Comparison of ENCODE assay signal across 18 cellular contexts in genomic region chr1:169111472-169111871, GRCh38. TPM values are rescaled to one million over a fixed set of nuclear protein-coding genes. Genes with fewer than 3 reads are reported as not detected.
A peak's percentile ranks its signal among the peaks of the same experiment; 100 is the strongest.
DNase-seq lines count a peak whose midpoint lies in the region; ATAC-seq, FAIRE-seq and TF ChIP-seq lines count a peak whose summit lies in the region.
"Had no signal": no experiment of that assay in that cellular context is flagged by ENCODE, and none has a peak within 500 bp of the region (broad histone marks: within the 10 kb centered on the region; RNA-seq: fewer than 3 reads in every experiment).

No MANE protein-coding gene starts in this region.

- H3K27me3 Mint-ChIP-seq in osteocyte (ENCODE audit: unreplicated experiment), result no peaks in the 10 kb centered on the region

- H3K4me1 Mint-ChIP-seq in osteocyte (ENCODE audit: unreplicated experiment), result peaks cover 78% of the 10 kb centered on the region

- H3K4me3 Mint-ChIP-seq in osteocyte (ENCODE audit: unreplicated experiment), result no peak overlapping the region
- H3K4me3 Mint-ChIP-seq: activated CD4-positive, alpha-beta T cell treated with anti-CD3 and anti-CD28 coated beads, Interleukin-2, amount 10 ng/mL, durations not matched to agents 7 days and 5 days; activated T-cell treated with anti-CD3 and anti-CD28 coated beads, Interleukin-2, amount 50 U/mL, for 4 hours; neural crest cell had no signal

- no peak; the same call in 2 of the 3 replicates for TF ChIP-seq CTCF in A549 (IDR thresholded peaks at IDR 0.05)
- TF ChIP-seq CTCF in RWPE1 (conservative IDR thresholded peaks at IDR 0.05; ENCODE audit: low read depth), result no peak
- TF ChIP-seq CTCF in epithelial cell of proximal tubule (conservative IDR thresholded peaks at IDR 0.05; ENCODE audit: low read depth, low read length), result peak; percentile 20
- peak; percentile 20 for TF ChIP-seq CTCF in osteocyte (IDR thresholded peaks at IDR 0.05)

- no peaks in the 10 kb centered on the region for H4K20me1 ChIP-seq in GM23248 (ENCODE audit: insufficient read depth)

- DNase-seq in A549 (ENCODE audit: low read depth in 1 of 2, low spot score in 1 of 2), result no peak
- no peak for DNase-seq in RWPE1 (ENCODE audit: low spot score)
- DNase-seq in epithelial cell of proximal tubule (ENCODE audit: low read depth), result no peak
- DNase-seq in osteocyte (ENCODE audit: extremely low spot score, unreplicated experiment), result no peak
- DNase-seq in NCI-H226, result no peak
- no peak for DNase-seq in GM23248
- no peak for DNase-seq in NCI-H1092 (lab: John Stamatoyannopoulos, UW)
- DNase-seq: activated CD4-positive, alpha-beta T cell treated with anti-CD3 and anti-CD28 coated beads, Interleukin-2, amount 10 ng/mL, durations not matched to agents 7 days and 5 days; activated T-cell treated with anti-CD3 and anti-CD28 coated beads, Interleukin-2, amount 50 U/mL, for 4 hours; effector memory CD4-positive, alpha-beta T cell; NCI-H146; NCI-H526 had no signal

- POLR2A ChIA-PET in A549 (lab: Yijun Ruan, JAX), result interaction anchor here (1.2 to 4.4 kb wide), 2 partner anchors 8 to 51 kb away, joined by 5 to 42 read pairs; no protein-coding TSS in a partner anchor
- POLR2A ChIA-PET in RWPE1 (lab: Yijun Ruan, JAX; ENCODE audit: low non-redundant PET), result no interaction called here

- WGBS in A549 (ENCODE audit: missing lambda C conversion rate), result 20% methylated on average over 6 of the region's 6 CpGs
- 97 to 98% methylated on average over 6 of the region's 6 CpGs for WGBS in GM23248 (ENCODE audit: low coverage in 1 of 2, low lambda C conversion rate in 2 of 2, missing lambda C conversion rate in 2 of 2), 2 experiments

- no peak for FAIRE-seq in A549 (lab: Jason Lieb, UNC)
- FAIRE-seq: H54, keratinocyte had no signal

- H3F3A ChIP-seq in GM23248 (ENCODE audit: insufficient read depth), result peaks cover 3% of the 10 kb centered on the region; the same call in 1 of the 2 replicates

- no peak for ATAC-seq in A549
- no peak for ATAC-seq in GM19035 (IDR thresholded peaks at IDR 0.05; ENCODE audit: unreplicated experiment)
- ATAC-seq: activated T-cell treated with anti-CD3 and anti-CD28 coated beads, Interleukin-2, amount 50 U/mL, for 4 hours had no signal

- TF ChIP-seq EP300 in A549 (IDR thresholded peaks at IDR 0.05), result no peak

- H3K79me2 ChIP-seq in GM23248 (ENCODE audit: insufficient read depth), result peaks cover 45% of the 10 kb centered on the region

- H3K9me3 Mint-ChIP-seq in osteocyte (ENCODE audit: unreplicated experiment), result no peaks in the 10 kb centered on the region
- H3K9me3 Mint-ChIP-seq: activated CD4-positive, alpha-beta T cell treated with anti-CD3 and anti-CD28 coated beads, Interleukin-2, amount 10 ng/mL, durations not matched to agents 7 days and 5 days; activated T-cell treated with anti-CD3 and anti-CD28 coated beads, Interleukin-2, amount 50 U/mL, for 4 hours; neural crest cell had no signal

- H3K4me1 ChIP-seq in A549, result peaks cover 60% of the 10 kb centered on the region
- peaks cover 50% of the 10 kb centered on the region for H3K4me1 ChIP-seq in GM23248 (ENCODE audit: insufficient read depth)

- peak; percentile 10 to 18; a peak in 1 of 5 replicates for TF ChIP-seq RAD21 in A549 (conservative IDR thresholded peaks at IDR 0.05 in 1 of 2, IDR thresholded peaks at IDR 0.05 in 1 of 2)

- H3K36me3 Mint-ChIP-seq in osteocyte (ENCODE audit: unreplicated experiment), result peaks cover 20% of the 10 kb centered on the region

- H3K27ac ChIP-seq in A549, result peak overlapping the region; percentile 96 to 98
- peak overlapping the region; percentile 61 for H3K27ac ChIP-seq in RWPE1
- no peak overlapping the region for H3K27ac ChIP-seq in GM23248
- H3K27ac ChIP-seq: KMS-11, suprapubic skin had no signal

- peak overlapping the region; percentile 92 for H3K4me3 ChIP-seq in A549
- peak overlapping the region; percentile 77 for H3K4me3 ChIP-seq in epithelial cell of proximal tubule (ENCODE audit: low read depth, low read length)
- H3K4me3 ChIP-seq in GM23248, result no peak overlapping the region

- no peaks in the 10 kb centered on the region for H3K27me3 ChIP-seq in GM23248 (replicated peaks; ENCODE audit: insufficient read depth)
- H3K27me3 ChIP-seq: suprapubic skin had no signal

- no peak for TF ChIP-seq POLR2A in A549 (IDR thresholded peaks at IDR 0.05; ENCODE audit: low read length)

- H3K9me3 ChIP-seq in A549 (no peaks in the 10 kb centered on the region), GM23248 (ENCODE audit: low read depth) (no peaks in the 10 kb centered on the region)
- H3K9me3 ChIP-seq: suprapubic skin had no signal

- no peak overlapping the region for H2AFZ ChIP-seq in GM23248

- CTCF ChIA-PET in A549 (lab: Yijun Ruan, JAX) (interaction anchor here (0.6 to 3.7 kb wide), 9 partner anchors 9 to 672 kb away, joined by 3 to 20 read pairs (median 4); no protein-coding TSS in a partner anchor), RWPE1 (lab: Yijun Ruan, JAX) (interaction anchor here (0.6 to 1.0 kb wide), 4 partner anchors 22 to 277 kb away, joined by 3 to 4 read pairs (median 3); no protein-coding TSS in a partner anchor)

- H3K9ac ChIP-seq in GM23248, result no peak overlapping the region
- H3K9ac ChIP-seq: KMS-11 had no signal

- no peaks in the 10 kb centered on the region for H3K9me2 ChIP-seq in GM23248 (ENCODE audit: insufficient read depth)

- H3K36me3 ChIP-seq in GM23248 (ENCODE audit: low read depth), result peaks cover 4% of the 10 kb centered on the region; the same call in 1 of the 2 replicates
- H3K36me3 ChIP-seq: suprapubic skin had no signal

- peak overlapping the region; percentile 89 for H3K27ac Mint-ChIP-seq in osteocyte (ENCODE audit: unreplicated experiment)
- H3K27ac Mint-ChIP-seq: activated CD4-positive, alpha-beta T cell treated with anti-CD3 and anti-CD28 coated beads, Interleukin-2, amount 10 ng/mL, durations not matched to agents 7 days and 5 days had no signal

- H3K4me2 ChIP-seq in A549, result peak overlapping the region; percentile 98
- H3K4me2 ChIP-seq in GM23248 (ENCODE audit: unreplicated experiment), result no peak overlapping the region
- H3K4me2 ChIP-seq: KMS-11 had no signal

- in situ Hi-C loops in GM23248 (cut with MboI), result loop anchor here (25.0 kb wide), 1 partner anchor 674 kb away; no protein-coding TSS in a partner anchor

TF ChIP-seq in A549, 52 proteins besides CTCF, POLR2A, EP300 and RAD21:
- TF ChIP-seq JUN (IDR thresholded peaks at IDR 0.05) (no peak), MAX (IDR thresholded peaks at IDR 0.05) (no peak), E2F6 (IDR thresholded peaks at IDR 0.05; ENCODE audit: borderline replicate concordance, low read depth) (no peak), CHD2 (IDR thresholded peaks at IDR 0.05; ENCODE audit: low read length, partially characterized antibody) (no peak), EHF (CRISPR knock-in tag; IDR thresholded peaks at IDR 0.05) (no peak), HOXA7 (CRISPR knock-in tag; IDR thresholded peaks at IDR 0.05) (no peak)

RNA-seq across cellular contexts. Expression of gene ATP1B1, which starts 5.0 kb away (rescaled TPM):
- polyA plus RNA-seq in A549 (2011; rRNA removed) (323 and 377 TPM in 2 replicates), A549 (2017; fragmentation: RNase III; extraction: RNeasy Plus Mini Kit Qiagen cat#74134 plus additional on column Dnase treatment) (215 to 313 TPM (median 303 TPM) in 3 replicates), GM23248 (2016; fragmentation: Nextera tagmentation; extraction: Ambion mirVana) (15.2 and 16.1 TPM in 2 replicates)
- 74.7 and 88.8 TPM in 2 replicates for polyA plus RNA-seq in A549 (2012; cell fraction: cytosol; rRNA removed)
- 51.7 and 61.3 TPM in 2 replicates for polyA plus RNA-seq in A549 (2012; cell fraction: nucleus; rRNA removed)
- polyA minus RNA-seq in A549 (2011; rRNA and poly(A)+ RNA removed), result 112 and 115 TPM in 2 replicates
- total RNA-seq in epithelial cell of proximal tubule (73.0 and 83.3 TPM in 2 replicates), osteocyte (42.0 and 45.5 TPM in 2 replicates)
- 6.9 and 9.4 TPM in 2 replicates for total RNA-seq in GM23248 (2014; rRNA removed; shearing (Covaris generic))

Comparison
In these comparisons a context has a peak if more than half of its experiments do, and no peak if none do; other contexts are left out.
1. CTCF ChIP-seq: peak in epithelial cell of proximal tubule (single experiment) and osteocyte (single experiment); none in A549 (single experiment) and RWPE1 (single experiment).